11 cellular contexts compared by ENCODE assay signal in the genomic region with DNA sequence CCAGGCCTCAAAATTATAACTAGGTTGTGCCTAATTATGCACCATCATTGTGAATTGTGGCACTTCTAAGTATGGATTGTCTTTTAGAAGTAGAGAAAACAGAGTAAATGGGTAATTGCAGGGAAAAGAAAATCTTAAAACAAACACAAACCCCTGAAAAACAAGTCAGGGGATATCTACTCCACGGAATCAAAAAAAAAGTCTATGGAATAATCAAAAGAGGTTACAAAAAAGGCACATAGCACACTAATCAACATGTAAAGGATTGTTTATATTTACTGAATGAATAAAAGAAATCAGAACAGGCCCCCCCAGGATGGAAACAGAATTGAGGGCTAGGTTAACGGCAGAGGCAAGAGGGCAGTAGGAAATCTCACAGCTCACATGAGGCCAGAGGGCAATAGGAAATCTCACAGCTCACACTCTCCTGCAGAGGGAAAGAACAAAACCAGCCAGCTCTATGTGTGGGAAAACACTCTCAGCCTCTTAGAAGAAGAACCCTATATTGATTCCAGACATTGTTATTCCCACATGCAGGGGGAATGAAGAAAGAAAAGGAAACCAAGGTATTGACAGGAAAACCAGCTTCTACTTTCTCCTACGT.
A peak's percentile ranks its signal among the peaks of the same experiment; 100 is the strongest.
DNase-seq lines count a peak whose midpoint lies in the region; ATAC-seq and TF ChIP-seq lines count a peak whose summit lies in the region.
"Had no signal": no experiment of that assay in that cellular context is flagged by ENCODE, and none has a peak within 500 bp of the region (broad histone marks: within the 10 kb centered on the region; RNA-seq: fewer than 3 reads in every experiment).

No MANE protein-coding gene starts in this region.

- H3K27ac ChIP-seq in GM23248 (peak overlapping the region; percentile 92), SK-N-SH (ENCODE audit: low read depth in 2 of 2, low read length in 1 of 2) (peak overlapping the region in 1 of 2 experiments; percentile 52; a peak in 2 of 4 replicates), testis (no peak overlapping the region)

- POLR2A ChIA-PET in SK-N-SH (lab: Yijun Ruan, JAX): no interaction called here

- in situ Hi-C loops in GM23248 (cut with MboI): no loop called here

- no peak for TF ChIP-seq RAD21 in SK-N-SH (IDR thresholded peaks at IDR 0.05; ENCODE audit: low read length)

- peaks cover 30% of the 10 kb centered on the region for H3K4me1 ChIP-seq in GM23248 (ENCODE audit: insufficient read depth)
- peaks cover 0 to 7% of the 10 kb centered on the region in 2 experiments; a peak in 1 of 4 replicates for H3K4me1 ChIP-seq in SK-N-SH (ENCODE audit: control insufficient read depth in 1 of 2, insufficient read depth in 2 of 2, low read depth in 1 of 2, low read length in 1 of 2)
- peaks cover 18% of the 10 kb centered on the region for H3K4me1 ChIP-seq in skeletal muscle satellite cell (ENCODE audit: control insufficient read depth, insufficient read depth, low read length)
- H3K4me1 ChIP-seq in testis: no peaks in the 10 kb centered on the region

- intact Hi-C loops in testis (cut with DNase I; ENCODE audit: low total_unique reads): no loop called here

- H3K36me3 ChIP-seq in GM23248 (ENCODE audit: low read depth) (no peaks in the 10 kb centered on the region), SK-N-SH (replicated peaks in 1 of 2; ENCODE audit: control insufficient read depth in 1 of 2, insufficient read depth in 2 of 2, low read length in 1 of 2) (no peaks in the 10 kb centered on the region), skeletal muscle satellite cell (ENCODE audit: insufficient read depth, low read length) (no peaks in the 10 kb centered on the region), testis (ENCODE audit: low read depth, missing control alignments) (no peaks in the 10 kb centered on the region)

- H3K4me2 ChIP-seq in GM23248 (ENCODE audit: unreplicated experiment) (peak overlapping the region; percentile 50), SK-N-SH (no peak overlapping the region), skeletal muscle satellite cell (ENCODE audit: low read length) (peak overlapping the region; percentile 47)

- TF ChIP-seq EP300 in SK-N-SH (IDR thresholded peaks at IDR 0.05; ENCODE audit: borderline replicate concordance in 1 of 2, low read depth in 1 of 2, low read length in 1 of 2): no peak

- H4K20me1 ChIP-seq in GM23248 (ENCODE audit: insufficient read depth) (no peaks in the 10 kb centered on the region), SK-N-SH (ENCODE audit: insufficient read depth) (no peaks in the 10 kb centered on the region)

- 28 to 33% methylated on average over 3 of the region's 3 CpGs for WGBS in GM23248 (ENCODE audit: low coverage in 1 of 2, low lambda C conversion rate in 2 of 2, missing lambda C conversion rate in 2 of 2), 2 experiments
- WGBS in SK-N-SH (ENCODE audit: low lambda C conversion rate): 82% methylated on average over 3 of the region's 3 CpGs
- 37 to 72% methylated on average over 3 of the region's 3 CpGs for WGBS in testis, 2 donors

- no peaks in the 10 kb centered on the region for H3K27me3 ChIP-seq in GM23248 (replicated peaks; ENCODE audit: insufficient read depth)
- H3K27me3 ChIP-seq in SK-N-SH (ENCODE audit: insufficient read depth): no peaks in the 10 kb centered on the region
- no peaks in the 10 kb centered on the region for H3K27me3 ChIP-seq in skeletal muscle satellite cell (ENCODE audit: control insufficient read depth, insufficient read depth, low read length)
- H3K27me3 ChIP-seq in testis: no peaks in the 10 kb centered on the region

- H2AFZ ChIP-seq in GM23248 (peak overlapping the region; percentile 50), SK-N-SH (ENCODE audit: low read depth) (peak overlapping the region; percentile 53; the same call in 1 of the 2 replicates)

- H3F3A ChIP-seq in GM23248 (ENCODE audit: insufficient read depth): peaks cover 20% of the 10 kb centered on the region
- no peaks in the 10 kb centered on the region for H3F3A ChIP-seq in SK-N-SH (replicated peaks; ENCODE audit: insufficient read depth)

- H3K9ac ChIP-seq in GM23248 (peak overlapping the region; percentile 67), SK-N-SH (no peak overlapping the region), skeletal muscle satellite cell (ENCODE audit: low read depth, low read length) (no peak overlapping the region)

- no peaks in the 10 kb centered on the region for H3K9me2 ChIP-seq in GM23248 (ENCODE audit: insufficient read depth)
- H3K9me2 ChIP-seq in SK-N-SH: no peaks in the 10 kb centered on the region

- no peak for ATAC-seq in GM18519 (IDR thresholded peaks at IDR 0.05; ENCODE audit: low FRiP score, unreplicated experiment)

- H3K9me3 ChIP-seq in GM23248 (ENCODE audit: low read depth): no peaks in the 10 kb centered on the region
- no peaks in the 10 kb centered on the region for H3K9me3 ChIP-seq in SK-N-SH
- H3K9me3 ChIP-seq in skeletal muscle satellite cell (replicated peaks; ENCODE audit: low read length): no peaks in the 10 kb centered on the region
- no peaks in the 10 kb centered on the region for H3K9me3 ChIP-seq in testis

- peak; percentile 48 for DNase-seq in GM23248
- DNase-seq in SK-N-SH: no peak
- peak; percentile 75 for DNase-seq in fibroblast of peridontal ligament (ENCODE audit: extremely low read depth)
- DNase-seq in DMS 273 (lab: John Stamatoyannopoulos, UW; ENCODE audit: unreplicated experiment): no peak
- no peak for DNase-seq in testis
- no peak for DNase-seq in cerebellar cortex (ENCODE audit: low spot score)
- DNase-seq: glutamatergic neuron, left cardiac atrium, NCI-H2029 treated with DMSO at 0.1 percent for 48 hours had no signal

- no peak for TF ChIP-seq CTCF in SK-N-SH (IDR thresholded peaks at IDR 0.05)
- no peak for TF ChIP-seq CTCF in testis (IDR thresholded peaks at IDR 0.05)

- H3K79me2 ChIP-seq in GM23248 (ENCODE audit: insufficient read depth) (no peaks in the 10 kb centered on the region), SK-N-SH (ENCODE audit: insufficient read depth) (no peaks in the 10 kb centered on the region)

- CTCF ChIA-PET in SK-N-SH (lab: Yijun Ruan, JAX): interaction anchor here (0.8 kb wide), 1 partner anchor 365 kb away, joined by 4 read pairs; no protein-coding TSS in a partner anchor

- H3K4me3 ChIP-seq in GM23248 (peak overlapping the region; percentile 14; the same call in 1 of the 2 replicates), SK-N-SH (ENCODE audit: low read depth in 2 of 2, low read length in 1 of 2) (no peak overlapping the region), skeletal muscle satellite cell (ENCODE audit: low read length) (no peak overlapping the region), testis (no peak overlapping the region)

- no peak for TF ChIP-seq POLR2A in testis (IDR thresholded peaks at IDR 0.05)

TF ChIP-seq in SK-N-SH, 30 proteins besides CTCF, POLR2A, EP300 and RAD21:
- TF ChIP-seq, protein P1, sequence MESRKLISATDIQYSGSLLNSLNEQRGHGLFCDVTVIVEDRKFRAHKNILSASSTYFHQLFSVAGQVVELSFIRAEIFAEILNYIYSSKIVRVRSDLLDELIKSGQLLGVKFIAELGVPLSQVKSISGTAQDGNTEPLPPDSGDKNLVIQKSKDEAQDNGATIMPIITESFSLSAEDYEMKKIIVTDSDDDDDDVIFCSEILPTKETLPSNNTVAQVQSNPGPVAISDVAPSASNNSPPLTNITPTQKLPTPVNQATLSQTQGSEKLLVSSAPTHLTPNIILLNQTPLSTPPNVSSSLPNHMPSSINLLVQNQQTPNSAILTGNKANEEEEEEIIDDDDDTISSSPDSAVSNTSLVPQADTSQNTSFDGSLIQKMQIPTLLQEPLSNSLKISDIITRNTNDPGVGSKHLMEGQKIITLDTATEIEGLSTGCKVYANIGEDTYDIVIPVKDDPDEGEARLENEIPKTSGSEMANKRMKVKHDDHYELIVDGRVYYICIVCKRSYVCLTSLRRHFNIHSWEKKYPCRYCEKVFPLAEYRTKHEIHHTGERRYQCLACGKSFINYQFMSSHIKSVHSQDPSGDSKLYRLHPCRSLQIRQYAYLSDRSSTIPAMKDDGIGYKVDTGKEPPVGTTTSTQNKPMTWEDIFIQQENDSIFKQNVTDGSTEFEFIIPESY (IDR thresholded peaks at IDR 0.05; ENCODE audit: borderline replicate concordance, low read depth): no peak
- TF ChIP-seq TAF1 (IDR thresholded peaks at IDR 0.05; ENCODE audit: borderline replicate concordance, low read depth, low read length): no peak
- no peak for TF ChIP-seq NRF1 (IDR thresholded peaks at IDR 0.05; ENCODE audit: low read depth, low read length)
- no peak for TF ChIP-seq MXI1 (IDR thresholded peaks at IDR 0.05; ENCODE audit: low read depth, low read length)
- TF ChIP-seq GATA2 (CRISPR knock-in tag; IDR thresholded peaks at IDR 0.05): no peak
- TF ChIP-seq JUND (IDR thresholded peaks at IDR 0.05): no peak

Comparison
In these comparisons a context has a peak if more than half of its experiments do, and no peak if none do; other contexts are left out.
1. DNase-seq: peak in GM23248 (single experiment) and fibroblast of peridontal ligament (single experiment); none in SK-N-SH (single experiment), DMS 273 (single experiment), testis (single experiment) and cerebellar cortex (single experiment).